ENCODE assay signal across 1 cellular context in the genomic region with DNA sequence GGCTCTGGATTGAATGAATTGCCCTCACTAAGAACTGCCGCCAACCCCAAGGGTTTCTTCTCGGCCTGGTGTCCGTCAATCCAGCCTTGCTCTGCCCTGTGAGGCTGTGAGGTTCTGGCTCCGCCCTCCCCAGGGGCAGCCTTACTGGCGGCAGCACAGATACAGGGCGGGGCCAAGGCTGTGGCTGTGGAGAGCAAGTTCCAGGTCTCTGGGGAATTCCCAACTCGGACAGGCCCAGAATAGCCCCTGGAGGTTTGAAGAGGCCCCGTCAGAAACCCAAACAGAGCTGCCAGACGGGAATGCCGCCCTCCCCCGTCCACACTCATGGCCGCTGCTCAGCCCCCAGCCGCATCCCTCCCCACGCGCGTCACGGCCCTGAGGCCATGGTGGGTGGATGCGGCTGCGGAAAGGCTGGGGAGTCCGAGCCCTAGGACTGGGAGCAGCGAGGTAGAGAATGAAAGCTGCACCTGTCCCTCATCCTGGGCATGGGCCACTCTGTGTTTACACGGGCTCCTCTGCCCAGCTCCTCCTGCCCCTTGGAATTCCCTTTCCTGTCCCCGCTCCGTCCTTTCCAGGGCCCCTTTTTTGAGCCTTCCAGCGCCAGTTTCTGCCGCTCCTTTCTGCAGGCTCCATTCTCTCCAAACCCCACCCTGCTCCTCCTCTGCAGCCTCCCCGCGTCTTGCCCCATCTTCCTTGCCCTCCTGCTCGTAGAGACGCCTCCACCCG.
TF ChIP-seq lines count a peak whose summit lies in the region.

No MANE protein-coding gene starts in this region.

TF ChIP-seq in GM12878, 131 proteins besides CTCF, POLR2A, EP300 and RAD21 (continued from another document):
- TF ChIP-seq, protein P1, sequence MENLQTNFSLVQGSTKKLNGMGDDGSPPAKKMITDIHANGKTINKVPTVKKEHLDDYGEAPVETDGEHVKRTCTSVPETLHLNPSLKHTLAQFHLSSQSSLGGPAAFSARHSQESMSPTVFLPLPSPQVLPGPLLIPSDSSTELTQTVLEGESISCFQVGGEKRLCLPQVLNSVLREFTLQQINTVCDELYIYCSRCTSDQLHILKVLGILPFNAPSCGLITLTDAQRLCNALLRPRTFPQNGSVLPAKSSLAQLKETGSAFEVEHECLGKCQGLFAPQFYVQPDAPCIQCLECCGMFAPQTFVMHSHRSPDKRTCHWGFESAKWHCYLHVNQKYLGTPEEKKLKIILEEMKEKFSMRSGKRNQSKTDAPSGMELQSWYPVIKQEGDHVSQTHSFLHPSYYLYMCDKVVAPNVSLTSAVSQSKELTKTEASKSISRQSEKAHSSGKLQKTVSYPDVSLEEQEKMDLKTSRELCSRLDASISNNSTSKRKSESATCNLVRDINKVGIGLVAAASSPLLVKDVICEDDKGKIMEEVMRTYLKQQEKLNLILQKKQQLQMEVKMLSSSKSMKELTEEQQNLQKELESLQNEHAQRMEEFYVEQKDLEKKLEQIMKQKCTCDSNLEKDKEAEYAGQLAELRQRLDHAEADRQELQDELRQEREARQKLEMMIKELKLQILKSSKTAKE (IDR thresholded peaks at IDR 0.05; ENCODE audit: low read depth, poor library complexity, severe bottlenecking) = peak; percentile 53
- TF ChIP-seq HCFC1 (IDR thresholded peaks at IDR 0.05; ENCODE audit: low read length) (no peak), MXI1 (IDR thresholded peaks at IDR 0.05; ENCODE audit: low read depth, low read length) (0 out of 2 replicates have a peak, but pooled peaks have one; percentile 17), PKNOX1 (IDR thresholded peaks at IDR 0.05) (peak; percentile 96), CBFB (IDR thresholded peaks at IDR 0.05; ENCODE audit: low read depth) (peak; percentile 77)
